Comparison of ENCODE assay signal across 19 cellular contexts in genomic region chr12:132225214-132225613, GRCh38.
DNase-seq lines count a peak whose midpoint lies in the region; ATAC-seq, FAIRE-seq and TF ChIP-seq lines count a peak whose summit lies in the region.
"Had no signal": no experiment of that assay in that cellular context is flagged by ENCODE, and none has a peak within 500 bp of the region (broad histone marks: within the 10 kb centered on the region; RNA-seq: fewer than 3 reads in every experiment).

No MANE protein-coding gene starts in this region.

- CTCF ChIA-PET in HEK293 (lab: Yijun Ruan, JAX): no interaction called here

- peaks cover 32% of the 10 kb centered on the region for H3K27me3 Mint-ChIP-seq in chondrocyte (ENCODE audit: low read depth)
- H3K27me3 Mint-ChIP-seq in activated T-helper 17 cell treated with anti-CD3 and anti-CD28 coated beads, Interleukin-2, amount 50 U/mL, for 72 hours: peaks cover 6% of the 10 kb centered on the region

- DNase-seq in chondrocyte (ENCODE audit: low spot score) (peak; percentile 10), kidney (peak; percentile 1)
- no peak for DNase-seq in stimulated activated naive CD4-positive, alpha-beta T cell (lab: John Stamatoyannopoulos, UW)
- no peak for DNase-seq in stimulated activated effector memory CD8-positive, alpha-beta T cell treated with anti-CD3 and anti-CD28 coated beads, Interleukin-12 subunit alpha, Interleukin-12 subunit beta, amount 100 ng/mL, for 72 hours (ENCODE audit: low spot score in 2 of 2)
- DNase-seq: C1 segment of cervical spinal cord; Calu3; CD4-positive, alpha-beta memory T cell; COR-L47; DMS53; DND-41; GOT3; H7; HCEC 1CT had no signal

- H3K4me1 ChIP-seq in HEK293 (ENCODE audit: control insufficient read depth, insufficient read depth, low read length): no peaks in the 10 kb centered on the region
- H3K4me1 ChIP-seq in kidney (ENCODE audit: control insufficient read depth in 1 of 2, insufficient read depth in 1 of 2, low read depth in 1 of 2, low read length in 2 of 2): peaks cover 0 to 3% of the 10 kb centered on the region in 2 donors

- H3K4me3 ChIP-seq in HEK293 (ENCODE audit: low read depth, low read length) (no peak overlapping the region), kidney (ENCODE audit: low read length in 2 of 2) (no peak overlapping the region)

- H3K9me3 Mint-ChIP-seq in chondrocyte (ENCODE audit: low read depth): peaks cover 3% of the 10 kb centered on the region
- H3K9me3 Mint-ChIP-seq in activated T-helper 17 cell treated with anti-CD3 and anti-CD28 coated beads, Interleukin-2, amount 50 U/mL, for 72 hours: no peaks in the 10 kb centered on the region
- no peaks in the 10 kb centered on the region for H3K9me3 Mint-ChIP-seq in stimulated activated effector memory CD8-positive, alpha-beta T cell treated with anti-CD3 and anti-CD28 coated beads, Interleukin-12 subunit alpha, Interleukin-12 subunit beta, amount 100 ng/mL, for 72 hours
- H3K9me3 Mint-ChIP-seq: CD4-positive, alpha-beta memory T cell had no signal

- intact Hi-C loops in kidney (cut with DNase I): no loop called here

- ATAC-seq in HG03520 (IDR thresholded peaks at IDR 0.05; ENCODE audit: unreplicated experiment): no peak
- ATAC-seq in activated T-helper 17 cell treated with anti-CD3 and anti-CD28 coated beads, Interleukin-2, amount 50 U/mL, for 72 hours (replicated peaks): no peak
- no peak for ATAC-seq in stimulated activated effector memory CD8-positive, alpha-beta T cell treated with anti-CD3 and anti-CD28 coated beads, Interleukin-12 subunit alpha, Interleukin-12 subunit beta, amount 100 ng/mL, for 72 hours

- H3K9ac ChIP-seq in kidney (ENCODE audit: low read length in 2 of 2): no peak overlapping the region

- no peaks in the 10 kb centered on the region for H3K36me3 ChIP-seq in HEK293 (ENCODE audit: control insufficient read depth in 2 of 2, insufficient read depth in 1 of 2, low read length in 2 of 2)
- H3K36me3 ChIP-seq in kidney (ENCODE audit: control insufficient read depth in 1 of 2, insufficient read depth in 2 of 2, low read length in 2 of 2): no peaks in the 10 kb centered on the region

- H3K9me3 ChIP-seq in HEK293 (ENCODE audit: control insufficient read depth, insufficient read depth, low read depth, low read length) (no peaks in the 10 kb centered on the region), kidney (ENCODE audit: control insufficient read depth in 1 of 2, low read length in 2 of 2) (no peaks in the 10 kb centered on the region)

- no peak for FAIRE-seq in kidney (lab: Jason Lieb, UNC)
- FAIRE-seq: G401.6, GM12892 had no signal

- peaks cover 5% of the 10 kb centered on the region for H3K4me1 Mint-ChIP-seq in chondrocyte (ENCODE audit: low read depth)
- no peaks in the 10 kb centered on the region for H3K4me1 Mint-ChIP-seq in activated T-helper 17 cell treated with anti-CD3 and anti-CD28 coated beads, Interleukin-2, amount 50 U/mL, for 72 hours
- H3K4me1 Mint-ChIP-seq in stimulated activated effector memory CD8-positive, alpha-beta T cell treated with anti-CD3 and anti-CD28 coated beads, Interleukin-12 subunit alpha, Interleukin-12 subunit beta, amount 100 ng/mL, for 72 hours: peaks cover 8% of the 10 kb centered on the region

- TF ChIP-seq CTCF in HEK293 (tag by site-specific recombination; IDR thresholded peaks at IDR 0.05) (no peak), chondrocyte (IDR thresholded peaks at IDR 0.05) (no peak), kidney (IDR thresholded peaks at IDR 0.05; ENCODE audit: borderline replicate concordance, extremely low read depth, insufficient read depth) (no peak)

- H3K27ac ChIP-seq in HEK293 (ENCODE audit: extremely low read depth, low read depth, low read length) (no peak overlapping the region), kidney (ENCODE audit: low read depth in 2 of 2, low read length in 2 of 2) (no peak overlapping the region)

- H3K4me3 Mint-ChIP-seq in chondrocyte (ENCODE audit: unreplicated experiment): no peak overlapping the region
- no peak overlapping the region for H3K4me3 Mint-ChIP-seq in activated T-helper 17 cell treated with anti-CD3 and anti-CD28 coated beads, Interleukin-2, amount 50 U/mL, for 72 hours
- H3K4me3 Mint-ChIP-seq in stimulated activated effector memory CD8-positive, alpha-beta T cell treated with anti-CD3 and anti-CD28 coated beads, Interleukin-12 subunit alpha, Interleukin-12 subunit beta, amount 100 ng/mL, for 72 hours: no peak overlapping the region
- H3K4me3 Mint-ChIP-seq: B cell; CD4-positive, alpha-beta memory T cell had no signal

- POLR2A ChIA-PET in HEK293 (lab: Yijun Ruan, JAX): no interaction called here

- no peak overlapping the region for H3K27ac Mint-ChIP-seq in chondrocyte (ENCODE audit: unreplicated experiment)
- H3K27ac Mint-ChIP-seq in activated T-helper 17 cell treated with anti-CD3 and anti-CD28 coated beads, Interleukin-2, amount 50 U/mL, for 72 hours: no peak overlapping the region
- H3K27ac Mint-ChIP-seq in stimulated activated effector memory CD8-positive, alpha-beta T cell treated with anti-CD3 and anti-CD28 coated beads, Interleukin-12 subunit alpha, Interleukin-12 subunit beta, amount 100 ng/mL, for 72 hours: no peak overlapping the region
- H3K27ac Mint-ChIP-seq: B cell; CD4-positive, alpha-beta memory T cell had no signal

- H3K36me3 Mint-ChIP-seq in chondrocyte (ENCODE audit: low read depth): no peaks in the 10 kb centered on the region
- H3K36me3 Mint-ChIP-seq in activated T-helper 17 cell treated with anti-CD3 and anti-CD28 coated beads, Interleukin-2, amount 50 U/mL, for 72 hours (ENCODE audit: low read depth): no peaks in the 10 kb centered on the region
- no peaks in the 10 kb centered on the region for H3K36me3 Mint-ChIP-seq in stimulated activated effector memory CD8-positive, alpha-beta T cell treated with anti-CD3 and anti-CD28 coated beads, Interleukin-12 subunit alpha, Interleukin-12 subunit beta, amount 100 ng/mL, for 72 hours
- H3K36me3 Mint-ChIP-seq: CD4-positive, alpha-beta memory T cell had no signal

TF ChIP-seq in HEK293, 187 proteins besides CTCF, POLR2A, EP300 and RAD21:
- TF ChIP-seq ZNF157 (tag by site-specific recombination; IDR thresholded peaks at IDR 0.05) (no peak), ZFHX2 (tag by site-specific recombination; conservative IDR thresholded peaks at IDR 0.05) (peak; percentile 61), EGR2 (tag by site-specific recombination; IDR thresholded peaks at IDR 0.05; ENCODE audit: low read depth) (peak; percentile 55; the same call in 1 of the 2 replicates), ZNF645 (tag by site-specific recombination; IDR thresholded peaks at IDR 0.05) (no peak)

Comparison
In these comparisons a context has a peak if more than half of its experiments do, and no peak if none do; other contexts are left out.
1. DNase-seq: peak in chondrocyte (single experiment) and kidney (single experiment); none in stimulated activated naive CD4-positive, alpha-beta T cell (0 of 6) and stimulated activated effector memory CD8-positive, alpha-beta T cell treated with anti-CD3 and anti-CD28 coated beads, Interleukin-12 subunit alpha, Interleukin-12 subunit beta, amount 100 ng/mL, for 72 hours (0 of 2).